ENCODE assay signal across 9 cellular contexts in genomic region chr3:69320867-69321266, GRCh38.
A peak's percentile ranks its signal among the peaks of the same experiment; 100 is the strongest.
DNase-seq lines count a peak whose midpoint lies in the region; ATAC-seq and TF ChIP-seq lines count a peak whose summit lies in the region.
"Had no signal": no experiment of that assay in that cellular context is flagged by ENCODE, and none has a peak within 500 bp of the region (broad histone marks: within the 10 kb centered on the region; RNA-seq: fewer than 3 reads in every experiment).

No MANE protein-coding gene starts in this region.

- no peak overlapping the region for H3K9ac ChIP-seq in SK-N-SH

- no peaks in the 10 kb centered on the region for H3K9me2 ChIP-seq in SK-N-SH

- H3K4me1 Mint-ChIP-seq in stimulated activated naive B cell treated with anti-CD40 and anti-IgM and Interleukin-4, amounts not matched to agents 10 μg/mL and 1 μg/mL and 100 μg/mL, for 72 hours = peaks cover 12 to 27% of the 10 kb centered on the region in 2 donors
- peaks cover 32% of the 10 kb centered on the region for H3K4me1 Mint-ChIP-seq in activated T-helper 1 cell treated with anti-CD3 and anti-CD28 coated beads, Interleukin-12 subunit alpha, Interleukin-12 subunit beta, Interleukin-2, Interleukin-4 antibody, amounts not matched to agents 30 ng/mL and 10 ng/mL and 1 ng/mL, durations not matched to agents 14 hours and 24 hours and 36 hours (ENCODE audit: low read depth)
- H3K4me1 Mint-ChIP-seq: activated T-helper 17 cell treated with anti-CD3 and anti-CD28 coated beads, Interleukin-2, amount 50 U/mL, for 72 hours had no signal

- H3K36me3 ChIP-seq in SK-N-SH (replicated peaks in 1 of 2; ENCODE audit: control insufficient read depth in 1 of 2, insufficient read depth in 2 of 2, low read length in 1 of 2) = no peaks in the 10 kb centered on the region

- no peak overlapping the region for H3K4me3 Mint-ChIP-seq in stimulated activated naive B cell treated with anti-CD40 and anti-IgM and Interleukin-4, amounts not matched to agents 10 μg/mL and 1 μg/mL and 100 μg/mL, for 72 hours
- no peak overlapping the region for H3K4me3 Mint-ChIP-seq in activated T-helper 1 cell treated with anti-CD3 and anti-CD28 coated beads, Interleukin-12 subunit alpha, Interleukin-12 subunit beta, Interleukin-2, Interleukin-4 antibody, amounts not matched to agents 30 ng/mL and 10 ng/mL and 1 ng/mL, durations not matched to agents 14 hours and 24 hours and 36 hours
- H3K4me3 Mint-ChIP-seq: activated T-helper 17 cell treated with anti-CD3 and anti-CD28 coated beads, Interleukin-2, amount 50 U/mL, for 72 hours had no signal

- H3K4me1 ChIP-seq in SK-N-SH (ENCODE audit: control insufficient read depth in 1 of 2, insufficient read depth in 2 of 2, low read depth in 1 of 2, low read length in 1 of 2) = no peaks in the 10 kb centered on the region; a peak in 1 of 4 replicates

- no peaks in the 10 kb centered on the region for H3K27me3 Mint-ChIP-seq in stimulated activated naive B cell treated with anti-CD40 and anti-IgM and Interleukin-4, amounts not matched to agents 10 μg/mL and 1 μg/mL and 100 μg/mL, for 72 hours
- peaks cover 1% of the 10 kb centered on the region for H3K27me3 Mint-ChIP-seq in activated T-helper 1 cell treated with anti-CD3 and anti-CD28 coated beads, Interleukin-12 subunit alpha, Interleukin-12 subunit beta, Interleukin-2, Interleukin-4 antibody, amounts not matched to agents 30 ng/mL and 10 ng/mL and 1 ng/mL, durations not matched to agents 14 hours and 24 hours and 36 hours (ENCODE audit: insufficient read depth)
- H3K27me3 Mint-ChIP-seq: activated T-helper 17 cell treated with anti-CD3 and anti-CD28 coated beads, Interleukin-2, amount 50 U/mL, for 72 hours had no signal

- no peaks in the 10 kb centered on the region for H3K9me3 Mint-ChIP-seq in stimulated activated naive B cell treated with anti-CD40 and anti-IgM and Interleukin-4, amounts not matched to agents 10 μg/mL and 1 μg/mL and 100 μg/mL, for 72 hours
- H3K9me3 Mint-ChIP-seq in activated T-helper 1 cell treated with anti-CD3 and anti-CD28 coated beads, Interleukin-12 subunit alpha, Interleukin-12 subunit beta, Interleukin-2, Interleukin-4 antibody, amounts not matched to agents 30 ng/mL and 10 ng/mL and 1 ng/mL, durations not matched to agents 14 hours and 24 hours and 36 hours = no peaks in the 10 kb centered on the region
- H3K9me3 Mint-ChIP-seq: activated T-helper 17 cell treated with anti-CD3 and anti-CD28 coated beads, Interleukin-2, amount 50 U/mL, for 72 hours had no signal

- CTCF ChIA-PET in SK-N-SH (lab: Yijun Ruan, JAX) = interaction anchor here (0.9 to 2.8 kb wide), 7 partner anchors 9 to 159 kb away, joined by 3 to 15 read pairs (median 6); partner anchors contain the start of gene FRMD4B

- TF ChIP-seq EP300 in SK-N-SH (IDR thresholded peaks at IDR 0.05; ENCODE audit: borderline replicate concordance in 1 of 2, low read depth in 1 of 2, low read length in 1 of 2) = no peak

- 77% methylated on average over 4 of the region's 4 CpGs for WGBS in SK-N-SH (ENCODE audit: low lambda C conversion rate)

- TF ChIP-seq RAD21 in SK-N-SH (IDR thresholded peaks at IDR 0.05; ENCODE audit: low read length) = no peak

- H3K27ac ChIP-seq in caudate nucleus (ENCODE audit: low read depth, low read length) = peak overlapping the region; percentile 99
- H3K27ac ChIP-seq in SK-N-SH (ENCODE audit: low read depth in 2 of 2, low read length in 1 of 2) = no peak overlapping the region

- H3K27me3 ChIP-seq in SK-N-SH (ENCODE audit: insufficient read depth) = no peaks in the 10 kb centered on the region

- POLR2A ChIA-PET in SK-N-SH (lab: Yijun Ruan, JAX) = no interaction called here

- H3K9me3 ChIP-seq in SK-N-SH = no peaks in the 10 kb centered on the region

- peak overlapping the region; percentile 48 for H3K27ac Mint-ChIP-seq in stimulated activated naive B cell treated with anti-CD40 and anti-IgM and Interleukin-4, amounts not matched to agents 10 μg/mL and 1 μg/mL and 100 μg/mL, for 72 hours
- H3K27ac Mint-ChIP-seq in activated T-helper 1 cell treated with anti-CD3 and anti-CD28 coated beads, Interleukin-12 subunit alpha, Interleukin-12 subunit beta, Interleukin-2, Interleukin-4 antibody, amounts not matched to agents 30 ng/mL and 10 ng/mL and 1 ng/mL, durations not matched to agents 14 hours and 24 hours and 36 hours = no peak overlapping the region
- H3K27ac Mint-ChIP-seq: activated T-helper 17 cell treated with anti-CD3 and anti-CD28 coated beads, Interleukin-2, amount 50 U/mL, for 72 hours had no signal

- H3K79me2 ChIP-seq in SK-N-SH (ENCODE audit: insufficient read depth) = no peaks in the 10 kb centered on the region

- H3K4me2 ChIP-seq in SK-N-SH = no peak overlapping the region

- no peak overlapping the region for H3K4me3 ChIP-seq in SK-N-SH (ENCODE audit: low read depth in 2 of 2, low read length in 1 of 2)

- no peak overlapping the region for H2AFZ ChIP-seq in SK-N-SH (ENCODE audit: low read depth)

- ATAC-seq in GM19351 (IDR thresholded peaks at IDR 0.05; ENCODE audit: unreplicated experiment) (peak; percentile 67), HG03139 (IDR thresholded peaks at IDR 0.05; ENCODE audit: unreplicated experiment) (peak; percentile 64)
- ATAC-seq in stimulated activated naive B cell treated with anti-CD40 and anti-IgM and Interleukin-4, amounts not matched to agents 10 μg/mL and 1 μg/mL and 100 μg/mL, for 72 hours (replicated peaks) = peak; percentile 35 to 51
- ATAC-seq: activated T-helper 17 cell treated with anti-CD3 and anti-CD28 coated beads, Interleukin-2, amount 50 U/mL, for 72 hours had no signal

- DNase-seq in caudate nucleus (lab: John Stamatoyannopoulos, UW) = peak in 4 of 61 donors; percentile 8 to 13 (median 12)
- no peak for DNase-seq in stimulated activated naive B cell treated with anti-CD40 and anti-IgM and Interleukin-4, amounts not matched to agents 10 μg/mL and 1 μg/mL and 100 μg/mL, for 72 hours
- DNase-seq in dedifferentiated amniotic fluid mesenchymal stem cell (ENCODE audit: extremely low spot score) = no peak
- DNase-seq in NCI-H446 (lab: John Stamatoyannopoulos, UW) = no peak
- DNase-seq in activated T-helper 1 cell treated with anti-CD3 and anti-CD28 coated beads, Interleukin-12 subunit alpha, Interleukin-12 subunit beta, Interleukin-2, Interleukin-4 antibody, amounts not matched to agents 30 ng/mL and 10 ng/mL and 1 ng/mL, durations not matched to agents 14 hours and 24 hours and 36 hours (ENCODE audit: low spot score) = no peak
- DNase-seq in SK-N-SH = no peak

- H4K20me1 ChIP-seq in SK-N-SH (ENCODE audit: insufficient read depth) = no peaks in the 10 kb centered on the region

- H3F3A ChIP-seq in SK-N-SH (replicated peaks; ENCODE audit: insufficient read depth) = no peaks in the 10 kb centered on the region

- no peaks in the 10 kb centered on the region for H3K36me3 Mint-ChIP-seq in stimulated activated naive B cell treated with anti-CD40 and anti-IgM and Interleukin-4, amounts not matched to agents 10 μg/mL and 1 μg/mL and 100 μg/mL, for 72 hours
- no peaks in the 10 kb centered on the region for H3K36me3 Mint-ChIP-seq in activated T-helper 1 cell treated with anti-CD3 and anti-CD28 coated beads, Interleukin-12 subunit alpha, Interleukin-12 subunit beta, Interleukin-2, Interleukin-4 antibody, amounts not matched to agents 30 ng/mL and 10 ng/mL and 1 ng/mL, durations not matched to agents 14 hours and 24 hours and 36 hours (ENCODE audit: low read depth)

- intact Hi-C loops in activated T-helper 1 cell treated with anti-CD3 and anti-CD28 coated beads, Interleukin-12 subunit alpha, Interleukin-12 subunit beta, Interleukin-2, Interleukin-4 antibody, amounts not matched to agents 30 ng/mL and 10 ng/mL and 1 ng/mL, durations not matched to agents 14 hours and 24 hours and 36 hours (cut with micrococcal nuclease) = loop anchor here (5.0 to 10.0 kb wide), 2 partner anchors 221 to 624 kb away; no protein-coding TSS in a partner anchor

- no peak for TF ChIP-seq CTCF in SK-N-SH (IDR thresholded peaks at IDR 0.05)

TF ChIP-seq in SK-N-SH, 30 proteins besides CTCF, POLR2A, EP300 and RAD21:
- TF ChIP-seq, protein P1, sequence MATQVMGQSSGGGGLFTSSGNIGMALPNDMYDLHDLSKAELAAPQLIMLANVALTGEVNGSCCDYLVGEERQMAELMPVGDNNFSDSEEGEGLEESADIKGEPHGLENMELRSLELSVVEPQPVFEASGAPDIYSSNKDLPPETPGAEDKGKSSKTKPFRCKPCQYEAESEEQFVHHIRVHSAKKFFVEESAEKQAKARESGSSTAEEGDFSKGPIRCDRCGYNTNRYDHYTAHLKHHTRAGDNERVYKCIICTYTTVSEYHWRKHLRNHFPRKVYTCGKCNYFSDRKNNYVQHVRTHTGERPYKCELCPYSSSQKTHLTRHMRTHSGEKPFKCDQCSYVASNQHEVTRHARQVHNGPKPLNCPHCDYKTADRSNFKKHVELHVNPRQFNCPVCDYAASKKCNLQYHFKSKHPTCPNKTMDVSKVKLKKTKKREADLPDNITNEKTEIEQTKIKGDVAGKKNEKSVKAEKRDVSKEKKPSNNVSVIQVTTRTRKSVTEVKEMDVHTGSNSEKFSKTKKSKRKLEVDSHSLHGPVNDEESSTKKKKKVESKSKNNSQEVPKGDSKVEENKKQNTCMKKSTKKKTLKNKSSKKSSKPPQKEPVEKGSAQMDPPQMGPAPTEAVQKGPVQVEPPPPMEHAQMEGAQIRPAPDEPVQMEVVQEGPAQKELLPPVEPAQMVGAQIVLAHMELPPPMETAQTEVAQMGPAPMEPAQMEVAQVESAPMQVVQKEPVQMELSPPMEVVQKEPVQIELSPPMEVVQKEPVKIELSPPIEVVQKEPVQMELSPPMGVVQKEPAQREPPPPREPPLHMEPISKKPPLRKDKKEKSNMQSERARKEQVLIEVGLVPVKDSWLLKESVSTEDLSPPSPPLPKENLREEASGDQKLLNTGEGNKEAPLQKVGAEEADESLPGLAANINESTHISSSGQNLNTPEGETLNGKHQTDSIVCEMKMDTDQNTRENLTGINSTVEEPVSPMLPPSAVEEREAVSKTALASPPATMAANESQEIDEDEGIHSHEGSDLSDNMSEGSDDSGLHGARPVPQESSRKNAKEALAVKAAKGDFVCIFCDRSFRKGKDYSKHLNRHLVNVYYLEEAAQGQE (IDR thresholded peaks at IDR 0.05; ENCODE audit: low read depth, low read length) = no peak
- TF ChIP-seq JUND (IDR thresholded peaks at IDR 0.05) (no peak), FOXJ3 (CRISPR knock-in tag; IDR thresholded peaks at IDR 0.05) (no peak), NRF1 (IDR thresholded peaks at IDR 0.05; ENCODE audit: low read depth, low read length) (no peak), GATA2 (CRISPR knock-in tag; IDR thresholded peaks at IDR 0.05) (no peak), FOSL2 (IDR thresholded peaks at IDR 0.05; ENCODE audit: borderline replicate concordance, low read depth) (no peak), ELF1 (IDR thresholded peaks at IDR 0.05) (no peak)
